ENCODE assay signal across 8 cellular contexts in genomic region chr5:55711531-55712022, GRCh38. TPM values are rescaled to one million over a fixed set of nuclear protein-coding genes. Genes with fewer than 3 reads are reported as not detected.
DNase-seq lines count a peak whose midpoint lies in the region; ATAC-seq and TF ChIP-seq lines count a peak whose summit lies in the region.

No MANE protein-coding gene starts in this region.

- H3K27me3 ChIP-seq in CD4-positive, alpha-beta T cell (ENCODE audit: control insufficient read depth, insufficient read depth, low read length), result no peaks in the 10 kb centered on the region
- no peaks in the 10 kb centered on the region for H3K27me3 ChIP-seq in NT2/D1 (ENCODE audit: insufficient read depth, insufficient read length)
- no peaks in the 10 kb centered on the region for H3K27me3 ChIP-seq in dorsolateral prefrontal cortex

- peak overlapping the region; percentile 99 for H3K4me3 Mint-ChIP-seq in CD4-positive, alpha-beta T cell
- H3K4me3 Mint-ChIP-seq in nephron, result peak overlapping the region; percentile 95 to 100 (median 98)

- CTCF ChIA-PET in CD4-positive, alpha-beta T cell (lab: Charles Lee), result no interaction called here

- no peak for TF ChIP-seq CTCF in CD4-positive, alpha-beta T cell (IDR thresholded peaks at IDR 0.05)
- TF ChIP-seq CTCF in dorsolateral prefrontal cortex (IDR thresholded peaks at IDR 0.05 in 54 of 56, conservative IDR thresholded peaks at IDR 0.05 in 2 of 56; ENCODE audit: low read depth in 1 of 56, partially characterized antibody in 56 of 56) (no peak), nephron (IDR thresholded peaks at IDR 0.05; ENCODE audit: unreplicated experiment in 3 of 3) (no peak)

- H3K9me3 Mint-ChIP-seq in CD4-positive, alpha-beta T cell, result peaks cover 1% of the 10 kb centered on the region
- H3K9me3 Mint-ChIP-seq in nephron, result peaks cover 15% of the 10 kb centered on the region

- H3K4me1 ChIP-seq in NT2/D1 (ENCODE audit: insufficient read depth, insufficient read length), result no peaks in the 10 kb centered on the region

- ATAC-seq in CD4-positive, alpha-beta T cell (ENCODE audit: poor library complexity), result no peak
- no peak for ATAC-seq in HG03565 (IDR thresholded peaks at IDR 0.05; ENCODE audit: unreplicated experiment)
- no peak for ATAC-seq in activated CD4-positive, CD25-positive, alpha-beta regulatory T cell treated with anti-CD3 and anti-CD28 coated beads, Interleukin-2, amount 50 U/mL, for 24 hours
- ATAC-seq in HG02840 (IDR thresholded peaks at IDR 0.05; ENCODE audit: low FRiP score, unreplicated experiment), result no peak

- no peak for DNase-seq in CD4-positive, alpha-beta T cell
- DNase-seq in NT2/D1 (ENCODE audit: low read depth, low spot score), result no peak
- DNase-seq in dorsolateral prefrontal cortex, result no peak
- no peak for DNase-seq in RPMI8226

- no peaks in the 10 kb centered on the region for H3K27me3 Mint-ChIP-seq in CD4-positive, alpha-beta T cell
- H3K27me3 Mint-ChIP-seq in nephron (ENCODE audit: low read depth), result no peaks in the 10 kb centered on the region

- H3K4me3 ChIP-seq in NT2/D1 (ENCODE audit: insufficient read length, low read depth) (peak overlapping the region; percentile 89), dorsolateral prefrontal cortex (peak overlapping the region; percentile 49 to 100 (median 92))

- no peaks in the 10 kb centered on the region for H3K9me3 ChIP-seq in CD4-positive, alpha-beta T cell (ENCODE audit: control insufficient read depth, low read length)
- H3K9me3 ChIP-seq in NT2/D1 (ENCODE audit: insufficient read depth, low read length), result no peaks in the 10 kb centered on the region

- H3K27ac ChIP-seq in CD4-positive, alpha-beta T cell (ENCODE audit: low read depth, low read length), result peak overlapping the region; percentile 50
- H3K27ac ChIP-seq in dorsolateral prefrontal cortex, result peak overlapping the region in 47 of 59 donors; percentile 16 to 85 (median 68)

- peaks cover 39% of the 10 kb centered on the region for H3K36me3 Mint-ChIP-seq in CD4-positive, alpha-beta T cell (ENCODE audit: low read depth)
- peaks cover 9% of the 10 kb centered on the region for H3K36me3 Mint-ChIP-seq in nephron (ENCODE audit: low read depth)

- peaks cover 42% of the 10 kb centered on the region for H3K4me1 Mint-ChIP-seq in CD4-positive, alpha-beta T cell (ENCODE audit: low read depth)
- peaks cover 14% of the 10 kb centered on the region for H3K4me1 Mint-ChIP-seq in nephron

- peak overlapping the region; percentile 82 for H3K27ac Mint-ChIP-seq in CD4-positive, alpha-beta T cell
- H3K27ac Mint-ChIP-seq in nephron, result peak overlapping the region; percentile 78 to 91 (median 90)

- intact Hi-C loops in CD4-positive, alpha-beta T cell (cut with DNase I, micrococcal nuclease), result loop anchor here in 1 of 2 experiments (2.0 to 10.0 kb wide), 3 partner anchors 179 to 1397 kb away; partner anchors contain the start of genes ARL15, DHX29, MTREX and PLPP1
- intact Hi-C loops in dorsolateral prefrontal cortex (cut with DNase I), result loop anchor here in 1 of 2 donors (5.0 kb wide), 2 partner anchors 61 to 206 kb away; no protein-coding TSS in a partner anchor

- peak overlapping the region; percentile 80 for H3K9ac ChIP-seq in NT2/D1 (ENCODE audit: insufficient read length, low read depth)

- POLR2A ChIA-PET in CD4-positive, alpha-beta T cell (lab: Charles Lee), result no interaction called here

- H3K36me3 ChIP-seq in NT2/D1 (ENCODE audit: insufficient read depth, insufficient read length, low read length), result peaks cover 18% of the 10 kb centered on the region

RNA-seq across cellular contexts. Expression of gene SLC38A9, which starts 0.5 kb away (rescaled TPM):
- total RNA-seq in CD4-positive, alpha-beta T cell, result 10 to 100 TPM; 10.0 to 10.3 TPM
- 10 to 100 TPM; 20.8 to 47.3 (median 31.5) TPM for total RNA-seq in dorsolateral prefrontal cortex

RNA-seq across cellular contexts. Expression of gene DDX4, which starts 26.3 kb away (rescaled TPM):
- not detected for total RNA-seq in CD4-positive, alpha-beta T cell
- total RNA-seq in dorsolateral prefrontal cortex, result 1 to 10 TPM in 56 of 120 experiments, under 1 TPM in 56, not detected in 8; 0.27 to 3.6 (median 0.99) TPM
